Comparison of ENCODE assay signal across 1 cellular context in genomic region chr18:62880034-62880433, GRCh38.
TF ChIP-seq lines count a peak whose summit lies in the region.

No MANE protein-coding gene starts in this region.

TF ChIP-seq in GM12878, 131 proteins besides CTCF, POLR2A, EP300 and RAD21 (continued from another document):
- TF ChIP-seq, protein P1, sequence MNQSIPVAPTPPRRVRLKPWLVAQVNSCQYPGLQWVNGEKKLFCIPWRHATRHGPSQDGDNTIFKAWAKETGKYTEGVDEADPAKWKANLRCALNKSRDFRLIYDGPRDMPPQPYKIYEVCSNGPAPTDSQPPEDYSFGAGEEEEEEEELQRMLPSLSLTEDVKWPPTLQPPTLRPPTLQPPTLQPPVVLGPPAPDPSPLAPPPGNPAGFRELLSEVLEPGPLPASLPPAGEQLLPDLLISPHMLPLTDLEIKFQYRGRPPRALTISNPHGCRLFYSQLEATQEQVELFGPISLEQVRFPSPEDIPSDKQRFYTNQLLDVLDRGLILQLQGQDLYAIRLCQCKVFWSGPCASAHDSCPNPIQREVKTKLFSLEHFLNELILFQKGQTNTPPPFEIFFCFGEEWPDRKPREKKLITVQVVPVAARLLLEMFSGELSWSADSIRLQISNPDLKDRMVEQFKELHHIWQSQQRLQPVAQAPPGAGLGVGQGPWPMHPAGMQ (IDR thresholded peaks at IDR 0.05; ENCODE audit: borderline replicate concordance), result no peak
- no peak for TF ChIP-seq ELK1 (IDR thresholded peaks at IDR 0.05; ENCODE audit: low read depth, low read length)
- TF ChIP-seq EGR1 (IDR thresholded peaks at IDR 0.05; ENCODE audit: borderline replicate concordance in 1 of 2, low read depth in 2 of 2, low read length in 2 of 2), result no peak
- TF ChIP-seq MLLT1 (IDR thresholded peaks at IDR 0.05), result no peak
- no peak for TF ChIP-seq RELB (IDR thresholded peaks at IDR 0.05; ENCODE audit: low read depth)
- no peak for TF ChIP-seq BHLHE40 (IDR thresholded peaks at IDR 0.05; ENCODE audit: borderline replicate concordance in 1 of 2, low read depth in 2 of 2, low read length in 1 of 2)
- TF ChIP-seq, protein P2, sequence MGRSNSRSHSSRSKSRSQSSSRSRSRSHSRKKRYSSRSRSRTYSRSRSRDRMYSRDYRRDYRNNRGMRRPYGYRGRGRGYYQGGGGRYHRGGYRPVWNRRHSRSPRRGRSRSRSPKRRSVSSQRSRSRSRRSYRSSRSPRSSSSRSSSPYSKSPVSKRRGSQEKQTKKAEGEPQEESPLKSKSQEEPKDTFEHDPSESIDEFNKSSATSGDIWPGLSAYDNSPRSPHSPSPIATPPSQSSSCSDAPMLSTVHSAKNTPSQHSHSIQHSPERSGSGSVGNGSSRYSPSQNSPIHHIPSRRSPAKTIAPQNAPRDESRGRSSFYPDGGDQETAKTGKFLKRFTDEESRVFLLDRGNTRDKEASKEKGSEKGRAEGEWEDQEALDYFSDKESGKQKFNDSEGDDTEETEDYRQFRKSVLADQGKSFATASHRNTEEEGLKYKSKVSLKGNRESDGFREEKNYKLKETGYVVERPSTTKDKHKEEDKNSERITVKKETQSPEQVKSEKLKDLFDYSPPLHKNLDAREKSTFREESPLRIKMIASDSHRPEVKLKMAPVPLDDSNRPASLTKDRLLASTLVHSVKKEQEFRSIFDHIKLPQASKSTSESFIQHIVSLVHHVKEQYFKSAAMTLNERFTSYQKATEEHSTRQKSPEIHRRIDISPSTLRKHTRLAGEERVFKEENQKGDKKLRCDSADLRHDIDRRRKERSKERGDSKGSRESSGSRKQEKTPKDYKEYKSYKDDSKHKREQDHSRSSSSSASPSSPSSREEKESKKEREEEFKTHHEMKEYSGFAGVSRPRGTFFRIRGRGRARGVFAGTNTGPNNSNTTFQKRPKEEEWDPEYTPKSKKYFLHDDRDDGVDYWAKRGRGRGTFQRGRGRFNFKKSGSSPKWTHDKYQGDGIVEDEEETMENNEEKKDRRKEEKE (IDR thresholded peaks at IDR 0.05), result no peak
- TF ChIP-seq ZNF592 (IDR thresholded peaks at IDR 0.05), result no peak
- TF ChIP-seq ETV6 (conservative IDR thresholded peaks at IDR 0.05 in 1 of 2, IDR thresholded peaks at IDR 0.05 in 1 of 2; ENCODE audit: borderline replicate concordance in 1 of 2, low read depth in 1 of 2), result no peak
- no peak for TF ChIP-seq KLF5 (IDR thresholded peaks at IDR 0.05; ENCODE audit: partially characterized antibody)
- TF ChIP-seq, protein P3, sequence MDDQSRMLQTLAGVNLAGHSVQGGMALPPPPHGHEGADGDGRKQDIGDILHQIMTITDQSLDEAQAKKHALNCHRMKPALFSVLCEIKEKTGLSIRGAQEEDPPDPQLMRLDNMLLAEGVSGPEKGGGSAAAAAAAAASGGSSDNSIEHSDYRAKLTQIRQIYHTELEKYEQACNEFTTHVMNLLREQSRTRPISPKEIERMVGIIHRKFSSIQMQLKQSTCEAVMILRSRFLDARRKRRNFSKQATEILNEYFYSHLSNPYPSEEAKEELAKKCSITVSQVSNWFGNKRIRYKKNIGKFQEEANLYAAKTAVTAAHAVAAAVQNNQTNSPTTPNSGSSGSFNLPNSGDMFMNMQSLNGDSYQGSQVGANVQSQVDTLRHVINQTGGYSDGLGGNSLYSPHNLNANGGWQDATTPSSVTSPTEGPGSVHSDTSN (IDR thresholded peaks at IDR 0.05; ENCODE audit: insufficient replicate concordance, low read depth, low read length), result no peak
- TF ChIP-seq CREM (IDR thresholded peaks at IDR 0.05; ENCODE audit: low read depth), result no peak
